ENCODE assay signal across 1 cellular context in the genomic region with DNA sequence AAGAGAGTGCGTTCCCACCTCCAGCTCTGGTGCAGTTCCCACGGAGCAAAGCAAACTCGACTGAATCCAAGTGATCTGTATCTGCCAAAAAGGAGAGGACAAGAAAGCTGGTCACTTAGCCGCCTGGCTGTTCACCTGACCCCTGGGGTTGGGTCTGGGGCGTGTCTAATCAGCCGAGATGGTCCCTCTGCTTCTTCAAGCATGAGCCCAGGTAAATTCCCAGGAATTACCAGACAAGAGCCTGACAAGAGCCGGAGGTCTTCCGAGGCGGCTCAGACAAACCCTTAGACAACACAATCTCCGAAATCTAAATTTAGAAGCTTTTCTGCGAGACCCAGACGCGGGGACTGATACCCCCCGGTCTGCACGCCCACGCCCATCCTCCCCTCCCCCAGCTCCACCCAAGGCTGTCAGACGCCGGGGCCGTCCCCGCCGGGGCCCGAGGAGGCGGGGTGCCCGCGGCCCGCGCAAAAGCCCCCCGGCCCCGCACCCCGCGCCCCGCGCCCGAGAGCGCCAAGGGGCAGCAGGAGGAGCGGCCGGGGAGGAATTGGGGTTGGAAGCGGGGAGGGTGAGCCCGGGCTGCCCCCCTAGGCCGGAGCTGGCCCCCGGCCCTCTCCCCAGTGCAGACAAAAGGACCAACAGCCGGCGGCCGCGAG.
TF ChIP-seq lines count a peak whose summit lies in the region.

No MANE protein-coding gene starts in this region.

TF ChIP-seq in GM12878, 131 proteins besides CTCF, POLR2A, EP300 and RAD21 (continued from another document):
- TF ChIP-seq EGR1 (IDR thresholded peaks at IDR 0.05; ENCODE audit: borderline replicate concordance in 1 of 2, low read depth in 2 of 2, low read length in 2 of 2), result peak in 1 of 2 experiments; percentile 92; a peak in 2 of 3 replicates
